In genomic region chr1:41958015-41958673, GRCh38 we compare ENCODE assay signal across 22 cellular contexts. TPM values are rescaled to one million over a fixed set of nuclear protein-coding genes. Genes with fewer than 3 reads are reported as not detected.
DNase-seq lines count a peak whose midpoint lies in the region; ATAC-seq, FAIRE-seq and TF ChIP-seq lines count a peak whose summit lies in the region.
"Had no signal": no experiment of that assay in that cellular context is flagged by ENCODE, and none has a peak within 500 bp of the region (broad histone marks: within the 10 kb centered on the region; RNA-seq: fewer than 3 reads in every experiment).

No MANE protein-coding gene starts in this region.

- no peaks in the 10 kb centered on the region for H3K9me3 Mint-ChIP-seq in HFFc6

- no peak overlapping the region for H3K4me3 ChIP-seq in GM12878
- no peak overlapping the region for H3K4me3 ChIP-seq in psoas muscle
- H3K4me3 ChIP-seq: Peyer's patch had no signal

- in situ Hi-C loops in GM12878 (cut with MboI) = no loop called here

- WGBS in GM12878 (ENCODE audit: insufficient coverage, insufficient replicate concordance, low lambda C conversion rate, missing lambda C conversion rate) = 50% methylated on average over 6 of the region's 6 CpGs
- WGBS in psoas muscle, 3 donors = 68 to 92% (median 80%) methylated on average over 6 of the region's 6 CpGs

- no peak overlapping the region for H3K9ac ChIP-seq in GM12878 (ENCODE audit: control insufficient read depth, insufficient read depth, low read length)

- H3K27ac Mint-ChIP-seq in HFFc6 = no peak overlapping the region; the same call in 1 of the 2 replicates

- peaks cover 6% of the 10 kb centered on the region for H3K79me2 ChIP-seq in GM12878 (ENCODE audit: control insufficient read depth, insufficient read depth, low read length)

- H3K4me1 Mint-ChIP-seq in HFFc6 (ENCODE audit: low read depth) = peaks cover 56% of the 10 kb centered on the region

- TF ChIP-seq EP300 in Ishikawa (IDR thresholded peaks at IDR 0.05; ENCODE audit: borderline replicate concordance) (no peak), GM12878 (IDR thresholded peaks at IDR 0.05; ENCODE audit: borderline replicate concordance in 1 of 2, control insufficient read depth in 1 of 2, low read depth in 2 of 2, low read length in 2 of 2) (no peak)

- POLR2A ChIA-PET in GM12878 (lab: Charles Lee) = interaction anchor here (0.6 to 2.0 kb wide), 6 partner anchors 13 to 806 kb away, joined by 3 to 8 read pairs (median 4); partner anchors contain the start of gene HIVEP3

- RAD21 ChIA-PET in GM12878 (lab: Charles Lee; ENCODE audit: unreplicated experiment) = interaction anchor here (0.7 to 1.6 kb wide), 8 partner anchors 13 to 84 kb away, joined by 3 to 10 read pairs (median 4); no protein-coding TSS in a partner anchor

- TF ChIP-seq POLR2A in GM12891 (IDR thresholded peaks at IDR 0.05; ENCODE audit: low read depth, low read length) (no peak), GM12878 (IDR thresholded peaks at IDR 0.05; ENCODE audit: low read depth, low read length) (no peak)

- H3K4me2 ChIP-seq in GM12878 (ENCODE audit: control insufficient read depth, insufficient read depth) = no peak overlapping the region

- no TSS peak for BruUV-seq in GM12878 (replicated peaks; lab: Mats Ljungman, UMichigan)

- DNase-seq in GM12891 (ENCODE audit: insufficient read length, low spot score) = no peak
- no peak for DNase-seq in GM12878 (ENCODE audit: low read depth, low spot score)
- no peak for DNase-seq in psoas muscle
- no peak for DNase-seq in HFFc6
- DNase-seq: BE2C; DMS79 treated with DMSO at 0.1 percent for 48 hours; KG1; NCI-H1092 treated with DMSO at 0.1 percent for 48 hours; NCI-H146; NCI-H2029 treated with DMSO at 0.1 percent for 48 hours; NCI-H510A treated with DMSO at 0.1 percent for 48 hours; NCI-H748 treated with DMSO at 0.1 percent for 48 hours; NK-92 treated with Interleukin-12 subunit alpha and Interleukin-12 subunit beta, amount 100 ng/mL, for 24 hours; Peyer's patch; Right ventricle myocardium superior; SW 1271 had no signal

- H3K9me3 ChIP-seq in GM12878 (replicated peaks; ENCODE audit: control insufficient read depth, insufficient read depth, low read length) (no peaks in the 10 kb centered on the region; the same call in 2 of the 3 replicates), psoas muscle (no peaks in the 10 kb centered on the region)
- H3K9me3 ChIP-seq: BE2C, Peyer's patch had no signal

- H3K27me3 Mint-ChIP-seq in HFFc6 (ENCODE audit: insufficient read depth) = no peaks in the 10 kb centered on the region; the same call in 1 of the 2 replicates

- H2AFZ ChIP-seq in GM12878 (ENCODE audit: control insufficient read depth, low read depth, low read length) = no peak overlapping the region

- no peaks in the 10 kb centered on the region for H4K20me1 ChIP-seq in GM12878 (ENCODE audit: control insufficient read depth, insufficient read depth)

- intact Hi-C loops in GM12878 (cut with micrococcal nuclease; ENCODE audit: unreplicated experiment) = loop anchor here (5.0 to 10.0 kb wide), 4 partner anchors 49 to 233 kb away; no protein-coding TSS in a partner anchor
- intact Hi-C loops in psoas muscle (cut with DNase I) = loop anchor here in 1 of 2 donors (5.0 kb wide), 1 partner anchor 79 kb away; no protein-coding TSS in a partner anchor

- H3K27me3 ChIP-seq in GM12878 (replicated peaks in 1 of 2; ENCODE audit: control insufficient read depth in 2 of 2, insufficient read depth in 2 of 2, low read length in 1 of 2) (no peaks in the 10 kb centered on the region), psoas muscle (ENCODE audit: insufficient read depth in 3 of 3, low read length in 2 of 3) (no peaks in the 10 kb centered on the region)
- H3K27me3 ChIP-seq: BE2C, Peyer's patch had no signal

- ATAC-seq in GM12878 (no peak), psoas muscle (peak; percentile 6 to 17 (median 15)), HG02798 (IDR thresholded peaks at IDR 0.05; ENCODE audit: poor library complexity, unreplicated experiment) (no peak), HG03097 (IDR thresholded peaks at IDR 0.05; ENCODE audit: low FRiP score, unreplicated experiment) (no peak)
- ATAC-seq: HepG2 had no signal

- CTCF ChIA-PET in GM12878 (lab: Yijun Ruan, JAX) = interaction anchor here (0.8 to 2.5 kb wide), 10 partner anchors 9 to 231 kb away, joined by 3 to 13 read pairs (median 4); no protein-coding TSS in a partner anchor

- no peak for TF ChIP-seq CTCF in GM12878 (IDR thresholded peaks at IDR 0.05 in 2 of 3, conservative IDR thresholded peaks at IDR 0.05 in 1 of 3; ENCODE audit: control insufficient read depth in 2 of 3, extremely low read depth in 1 of 3, insufficient read depth in 1 of 3, low read depth in 3 of 3, low read length in 3 of 3)
- no peak for TF ChIP-seq CTCF in psoas muscle (IDR thresholded peaks at IDR 0.05)
- no peak for TF ChIP-seq CTCF in HFFc6 (IDR thresholded peaks at IDR 0.05)

- no peak for TF ChIP-seq RAD21 in Ishikawa (IDR thresholded peaks at IDR 0.05; ENCODE audit: low read depth)
- TF ChIP-seq RAD21 in GM12878 (IDR thresholded peaks at IDR 0.05; ENCODE audit: insufficient read depth, low read depth, low read length) = no peak

- no peak overlapping the region for H3K4me3 Mint-ChIP-seq in HFFc6

- H3K4me1 ChIP-seq in GM12878 (ENCODE audit: control insufficient read depth, insufficient read depth, low read length) = peaks cover 26% of the 10 kb centered on the region
- peaks cover 19% of the 10 kb centered on the region for H3K4me1 ChIP-seq in psoas muscle
- H3K4me1 ChIP-seq: BE2C, Peyer's patch had no signal

- peaks cover 9% of the 10 kb centered on the region for H3K36me3 Mint-ChIP-seq in HFFc6 (ENCODE audit: low read depth)

- SMC1A ChIA-PET in GM12878 (lab: Charles Lee; ENCODE audit: uncharacterized antibody, unreplicated experiment) = interaction anchor here (0.8 to 2.6 kb wide), 17 partner anchors 9 to 154 kb away, joined by 3 to 19 read pairs (median 4); partner anchors contain the start of gene HIVEP3

- H3K36me3 ChIP-seq in GM12878 (ENCODE audit: control insufficient read depth in 2 of 2, insufficient read depth in 2 of 2, low read length in 1 of 2) (no peaks in the 10 kb centered on the region), psoas muscle (ENCODE audit: insufficient read depth in 1 of 2, low read depth in 1 of 2) (no peaks in the 10 kb centered on the region)
- H3K36me3 ChIP-seq: BE2C, Peyer's patch had no signal

- FAIRE-seq in GM12891 (lab: Jason Lieb, UNC) (peak; percentile 43), GM12878 (lab: Jason Lieb, UNC) (no peak)
- FAIRE-seq: D721Med, HepG2 had no signal

- H3K27ac ChIP-seq in GM12878 (ENCODE audit: control insufficient read depth, insufficient read depth) (no peak overlapping the region; the same call in 1 of the 2 replicates), psoas muscle (peak overlapping the region; percentile 75)
- H3K27ac ChIP-seq: HL-60, Peyer's patch had no signal

TF ChIP-seq in GM12891, 5 proteins besides CTCF, POLR2A, EP300 and RAD21:
- no peak for TF ChIP-seq POU2F2 (IDR thresholded peaks at IDR 0.05; ENCODE audit: low read depth, low read length)

TF ChIP-seq in Ishikawa, 13 proteins besides CTCF, POLR2A, EP300 and RAD21:
- TF ChIP-seq EGR1 (IDR thresholded peaks at IDR 0.05) = no peak
- TF ChIP-seq, protein P1, sequence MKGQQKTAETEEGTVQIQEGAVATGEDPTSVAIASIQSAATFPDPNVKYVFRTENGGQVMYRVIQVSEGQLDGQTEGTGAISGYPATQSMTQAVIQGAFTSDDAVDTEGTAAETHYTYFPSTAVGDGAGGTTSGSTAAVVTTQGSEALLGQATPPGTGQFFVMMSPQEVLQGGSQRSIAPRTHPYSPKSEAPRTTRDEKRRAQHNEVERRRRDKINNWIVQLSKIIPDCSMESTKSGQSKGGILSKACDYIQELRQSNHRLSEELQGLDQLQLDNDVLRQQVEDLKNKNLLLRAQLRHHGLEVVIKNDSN (IDR thresholded peaks at IDR 0.05) = 0 out of 2 replicates have a peak, but pooled peaks have one; percentile 23
TF ChIP-seq in Ishikawa: peak in this region for 1.

TF ChIP-seq in GM12878, 131 proteins besides CTCF, POLR2A, EP300 and RAD21 (continues in another document):
- TF ChIP-seq NR2F1 (conservative IDR thresholded peaks at IDR 0.05) (peak; percentile 50; the same call in 1 of the 2 replicates), CHD4 (IDR thresholded peaks at IDR 0.05) (no peak), GABPA (IDR thresholded peaks at IDR 0.05; ENCODE audit: low read depth) (no peak), BCL3 (IDR thresholded peaks at IDR 0.05; ENCODE audit: borderline replicate concordance, insufficient read depth, low read depth, low read length, poor library complexity, severe bottlenecking) (no peak), ZZZ3 (IDR thresholded peaks at IDR 0.05; ENCODE audit: control insufficient read depth, insufficient read length, low read depth) (no peak)

RNA-seq across cellular contexts. Expression of gene HIVEP3, which starts 39.4 kb away (rescaled TPM):
- polyA plus RNA-seq in GM12891 (2012; ENCODE audit: low read depth, missing spikeins) = 6.9 TPM
- 42.5 and 46.4 TPM in 2 replicates for total RNA-seq in GM12878 (2013; cell fraction: nucleolus; rRNA removed)
- total RNA-seq in GM12878 (2014; rRNA removed) (2.8 and 2.9 TPM in 2 replicates), GM12878 (2014; rRNA removed; fragmentation: Illumina TruSeq; extraction: Trizol) (3.4 and 3.5 TPM in 2 replicates), GM12878 (2021) (13.6 and 13.8 TPM in 2 replicates), psoas muscle (1 to 10 TPM; 2.1 to 3.4 (median 3.1) TPM)
- polyA plus RNA-seq in GM12878 (2011; ENCODE audit: low read depth) = 1.8 TPM
- polyA plus RNA-seq in GM12878 (2011; rRNA removed) (3.5 and 4.3 TPM in 2 replicates), GM12878 (2014; fragmentation: Illumina TruSeq; extraction: Trizol) (7.4 and 8.6 TPM in 2 replicates), GM12878 (2014; fragmentation: Nextera tagmentation; extraction: Ambion mirVana) (1 to 10 TPM; 1.8 to 2.2 TPM), GM12878 (2014; rRNA removed) (6.0 and 7.7 TPM in 2 replicates), GM12878 (2016; fragmentation: Nextera tagmentation; extraction: Ambion mirVana) (1 to 10 TPM; 3.0 to 4.3 TPM), psoas muscle (1 to 10 TPM in 1 of 3 donors, under 1 TPM in 2; 0.70 to 1.4 (median 0.98) TPM)
- 5.4 and 6.8 TPM in 2 replicates for polyA plus RNA-seq in GM12878 (2011; cell fraction: cytosol; rRNA removed)
- 7.7 and 9.8 TPM in 2 replicates for polyA plus RNA-seq in GM12878 (2011; cell fraction: nucleus; rRNA removed)
- polyA plus RNA-seq in GM12878 (2012) = 4.9 and 5.2 TPM in 2 replicates
- 11.4 and 11.5 TPM in 2 replicates for polyA minus RNA-seq in GM12878 (2011; rRNA and poly(A)+ RNA removed)
- polyA minus RNA-seq in GM12878 (2011; cell fraction: cytosol; rRNA and poly(A)+ RNA removed) = 5.5 and 5.6 TPM in 2 replicates
- polyA minus RNA-seq in GM12878 (2011; cell fraction: nucleus; rRNA and poly(A)+ RNA removed) = 6.0 and 17.6 TPM in 2 replicates
- 1 to 10 TPM; 7.0 to 9.7 (median 7.9) TPM for total RNA-seq in HFFc6 (2021; fragmentation: NEBNext Ultra II Directional; extraction: Animal tissue kit (Norgen Biotek cat#: 25700))
- total RNA-seq: HepG2 had no signal

Comparison
In these comparisons a context has a peak if more than half of its experiments do, and no peak if none do; other contexts are left out.
1. ATAC-seq: peak in psoas muscle (4 of 4); none in GM12878 (single experiment), HG02798 (single experiment) and HG03097 (single experiment).